Comparison of ENCODE assay signal across 34 cellular contexts in the genomic region with DNA sequence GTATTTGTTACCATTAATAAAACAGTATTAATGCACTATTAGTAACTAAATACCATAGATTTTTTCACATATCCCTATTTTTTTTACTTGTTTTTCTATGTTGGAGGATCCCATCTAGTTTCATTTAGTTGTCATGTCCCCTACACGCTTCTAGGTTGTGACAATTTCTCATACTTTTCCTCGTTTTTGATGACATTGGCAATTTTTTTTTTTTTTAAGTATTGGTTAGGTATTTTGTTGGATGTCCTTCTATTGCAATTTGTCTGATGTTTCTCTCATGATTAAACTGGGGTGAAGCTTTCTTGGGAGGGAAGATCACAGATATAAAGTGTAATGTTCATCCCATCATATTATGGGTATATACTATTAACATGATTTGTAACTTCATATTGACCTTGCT.
"Had no signal": no experiment of that assay in that cellular context is flagged by ENCODE, and none has a peak within 500 bp of the region (broad histone marks: within the 10 kb centered on the region; RNA-seq: fewer than 3 reads in every experiment).

No MANE protein-coding gene starts in this region.

- H3K4me3 ChIP-seq: adrenal gland, body of pancreas, breast epithelium had no signal

- FAIRE-seq: astrocyte, TTC549 had no signal

- DNase-seq: activated B cell treated with CpG ODN at 0.5 μM for 24 hours; activated CD4-positive, alpha-beta memory T cell treated with anti-CD3 and anti-CD28 coated beads for 36 hours; activated CD4-positive, alpha-beta T cell treated with anti-CD3 and anti-CD28 coated beads for 4 hours; activated CD4-positive, alpha-beta T cell treated with anti-CD3 and anti-CD28 coated beads, Interleukin-2, amount 10 ng/mL, durations not matched to agents 24 days and 14 days; activated CD4-positive, alpha-beta T cell treated with anti-CD3 and anti-CD28 coated beads, Interleukin-2, amount 50 U/mL, for 1 hour; activated CD4-positive, alpha-beta T cell treated with anti-CD3 and anti-CD28 coated beads, Interleukin-2, amount 50 U/mL, for 4 hours; activated CD4-positive, CD25-positive, alpha-beta regulatory T cell treated with anti-CD3 and anti-CD28 coated beads, Interleukin-2, amount 50 U/mL, for 72 hours; activated CD8-positive, alpha-beta memory T cell treated with anti-CD3 and anti-CD28 coated beads, Interleukin-2, amount 50 U/mL, for 4 hours; activated CD8-positive, alpha-beta T cell treated with anti-CD3 and anti-CD28 coated beads for 36 hours; activated effector memory CD4-positive, alpha-beta T cell treated with anti-CD3 and anti-CD28 coated beads, Interleukin-2, amount 50 U/mL, for 16 hours; activated gamma-delta T cell treated with Interleukin-2 at 50 U/mL for 16 hours; activated naive CD4-positive, alpha-beta T cell; activated naive CD4-positive, alpha-beta T cell treated with anti-CD3 and anti-CD28 coated beads for 36 hours; activated naive CD4-positive, alpha-beta T cell treated with anti-CD3 and anti-CD28 coated beads, Interleukin-2, amount 50 U/mL, for 16 hours; activated naive CD8-positive, alpha-beta T cell treated with anti-CD3 and anti-CD28 coated beads for 36 hours; activated T-cell treated with anti-CD3 and anti-CD28 coated beads for 4 hours; activated T-cell treated with anti-CD3 and anti-CD28 coated beads, Interleukin-2, amount 50 U/mL, for 1 hour; activated T-cell treated with anti-CD3 and anti-CD28 coated beads, Interleukin-2, amount 50 U/mL, for 4 hours; activated T-cell treated with anti-CD3 and anti-CD28 coated beads, Interleukin-2, amount 50 U/mL, for 72 hours; adrenal gland; amniotic stem cell; aorta; body of pancreas; brain microvascular endothelial cell; central memory CD4-positive, alpha-beta T cell; T-helper 1 cell; T-helper 2 cell; T-helper 9 cell had no signal

- H3K4me1 ChIP-seq: adrenal gland, body of pancreas, breast epithelium had no signal

- H3K9me3 ChIP-seq: body of pancreas, breast epithelium had no signal

- H3K36me3 ChIP-seq: adrenal gland, brain microvascular endothelial cell, breast epithelium had no signal

- ATAC-seq: activated CD8-positive, alpha-beta T cell treated with anti-CD3 and anti-CD28 coated beads for 36 hours; activated naive CD4-positive, alpha-beta T cell treated with anti-CD3 and anti-CD28 coated beads, Interleukin-2, amount 50 U/mL, for 72 hours; activated T-cell treated with anti-CD3 and anti-CD28 coated beads, Interleukin-2, amount 50 U/mL, for 4 hours; activated T-cell treated with anti-CD3 and anti-CD28 coated beads, Interleukin-2, amount 50 U/mL, for 72 hours; activated T-helper 17 cell treated with anti-CD3 and anti-CD28 coated beads, Interleukin-2, amount 50 U/mL, for 72 hours; body of pancreas had no signal

- H3K27me3 ChIP-seq: adrenal gland, body of pancreas, brain microvascular endothelial cell, breast epithelium had no signal

- H3K27ac ChIP-seq: adrenal gland, body of pancreas, brain microvascular endothelial cell, breast epithelium, VCaP had no signal
